In the genomic region with DNA sequence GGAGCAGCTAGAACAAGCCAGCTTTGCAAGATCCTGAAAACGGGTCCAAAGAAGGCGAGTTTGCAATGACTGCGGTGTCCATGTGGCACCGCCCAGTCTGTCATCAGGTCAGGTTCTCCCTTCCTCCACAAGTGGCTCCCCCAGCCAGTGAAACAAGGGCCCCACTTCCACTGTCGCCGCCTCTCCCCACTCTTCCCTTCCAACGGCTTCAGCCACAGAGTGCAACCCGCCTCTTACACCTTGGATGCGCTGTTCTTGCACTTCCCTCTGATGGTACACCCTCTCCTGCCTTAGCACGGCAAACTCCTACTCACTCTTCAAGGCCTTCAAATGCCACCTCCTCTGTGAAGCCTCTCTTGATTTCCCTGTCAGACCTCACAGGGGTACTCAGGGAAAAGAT, we compare ENCODE assay signal across 23 cellular contexts. TPM values are rescaled to one million over a fixed set of nuclear protein-coding genes. Genes with fewer than 3 reads are reported as not detected.
DNase-seq lines count a peak whose midpoint lies in the region; ATAC-seq, FAIRE-seq and TF ChIP-seq lines count a peak whose summit lies in the region.
"Had no signal": no experiment of that assay in that cellular context is flagged by ENCODE, and none has a peak within 500 bp of the region (broad histone marks: within the 10 kb centered on the region; RNA-seq: fewer than 3 reads in every experiment).

No MANE protein-coding gene starts in this region.

- peaks cover 11% of the 10 kb centered on the region for H3K9me3 Mint-ChIP-seq in glutamatergic neuron (ENCODE audit: unreplicated experiment)
- H3K9me3 Mint-ChIP-seq in CD8-positive, alpha-beta T cell: no peaks in the 10 kb centered on the region
- H3K9me3 Mint-ChIP-seq: activated T-cell treated with anti-CD3 and anti-CD28 coated beads, Interleukin-2, amount 50 U/mL, for 4 hours; mesothelial cell of epicardium; naive thymus-derived CD8-positive, alpha-beta T cell had no signal

- no peaks in the 10 kb centered on the region for H4K20me1 ChIP-seq in HepG2 (ENCODE audit: insufficient read depth, low read length)

- TF ChIP-seq CTCF in HepG2 (CRISPR knock-in tag; IDR thresholded peaks at IDR 0.05) (no peak), right lobe of liver (IDR thresholded peaks at IDR 0.05) (no peak), glutamatergic neuron (IDR thresholded peaks at IDR 0.05; ENCODE audit: partially characterized antibody, unreplicated experiment) (no peak)
- TF ChIP-seq CTCF in CD8-positive, alpha-beta T cell (IDR thresholded peaks at IDR 0.05): no peak

- intact Hi-C loops in HepG2 (cut with micrococcal nuclease; ENCODE audit: unreplicated experiment) (no loop called here), right lobe of liver (cut with DNase I) (no loop called here)
- intact Hi-C loops in CD8-positive, alpha-beta T cell (cut with DNase I, micrococcal nuclease): no loop called here

- no peak overlapping the region for H2AFZ ChIP-seq in HepG2 (ENCODE audit: low read length)

- peak overlapping the region; percentile 38 for H3K27ac Mint-ChIP-seq in glutamatergic neuron (ENCODE audit: unreplicated experiment)
- no peak overlapping the region for H3K27ac Mint-ChIP-seq in CD8-positive, alpha-beta T cell
- H3K27ac Mint-ChIP-seq: mesothelial cell of epicardium had no signal

- ATAC-seq in HepG2 (no peak), right lobe of liver (no peak)
- no peak for ATAC-seq in CD8-positive, alpha-beta T cell
- ATAC-seq: activated T-cell treated with anti-CD3 and anti-CD28 coated beads, Interleukin-2, amount 50 U/mL, for 4 hours; left ventricle myocardium superior; naive thymus-derived CD8-positive, alpha-beta T cell had no signal

- H3K4me2 ChIP-seq in HepG2 (ENCODE audit: low read depth, low read length): no peak overlapping the region

- CTCF ChIA-PET in HepG2 (lab: Yijun Ruan, JAX; ENCODE audit: low intra/inter-chr PET ratio, low total read pairs): no interaction called here
- CTCF ChIA-PET in CD8-positive, alpha-beta T cell (lab: Charles Lee): no interaction called here

- peaks cover 4 to 22% of the 10 kb centered on the region in 2 experiments; a peak in 4 of 5 replicates for H3K27me3 ChIP-seq in HepG2 (ENCODE audit: control insufficient read depth in 1 of 2, insufficient read depth in 2 of 2, low read length in 2 of 2)
- peaks cover 0 to 4% of the 10 kb centered on the region in 2 donors for H3K27me3 ChIP-seq in right lobe of liver
- H3K27me3 ChIP-seq in CD8-positive, alpha-beta T cell (ENCODE audit: insufficient read depth, low read length): peaks cover 8% of the 10 kb centered on the region

- H3K36me3 Mint-ChIP-seq in glutamatergic neuron (ENCODE audit: unreplicated experiment): peaks cover 6% of the 10 kb centered on the region
- H3K36me3 Mint-ChIP-seq in CD8-positive, alpha-beta T cell: peaks cover 3% of the 10 kb centered on the region
- H3K36me3 Mint-ChIP-seq: mesothelial cell of epicardium; naive thymus-derived CD8-positive, alpha-beta T cell had no signal

- no TSS peak for BruUV-seq in HepG2 (replicated peaks; lab: Mats Ljungman, UMichigan)

- TF ChIP-seq POLR2A in HepG2 (IDR thresholded peaks at IDR 0.05; ENCODE audit: insufficient read depth in 1 of 2, low read depth in 2 of 2, low read length in 2 of 2): no peak
- no peak for TF ChIP-seq POLR2A in right lobe of liver (IDR thresholded peaks at IDR 0.05)

- H3K79me2 ChIP-seq in HepG2 (ENCODE audit: insufficient read depth, low read length): no peaks in the 10 kb centered on the region

- H3K4me3 Mint-ChIP-seq in glutamatergic neuron (ENCODE audit: unreplicated experiment): peak overlapping the region; percentile 42
- H3K4me3 Mint-ChIP-seq in CD8-positive, alpha-beta T cell: no peak overlapping the region
- H3K4me3 Mint-ChIP-seq: activated T-cell treated with anti-CD3 and anti-CD28 coated beads, Interleukin-2, amount 50 U/mL, for 4 hours had no signal

- peaks cover 11% of the 10 kb centered on the region for H3K27me3 Mint-ChIP-seq in glutamatergic neuron (ENCODE audit: unreplicated experiment)
- H3K27me3 Mint-ChIP-seq in CD8-positive, alpha-beta T cell (ENCODE audit: low read depth): peaks cover 3% of the 10 kb centered on the region

- H3K4me3 ChIP-seq in HepG2 (replicated peaks in 1 of 3; ENCODE audit: insufficient read depth in 1 of 3, low read depth in 2 of 3, low read length in 3 of 3) (no peak overlapping the region), right lobe of liver (no peak overlapping the region)
- no peak overlapping the region for H3K4me3 ChIP-seq in CD8-positive, alpha-beta T cell (ENCODE audit: low read depth, low read length)
- H3K4me3 ChIP-seq: tibial artery had no signal

- H3K4me1 ChIP-seq in HepG2 (ENCODE audit: insufficient read depth, low read length) (peaks cover 27% of the 10 kb centered on the region), right lobe of liver (peaks cover 0 to 17% (median 3%) of the 10 kb centered on the region in 4 donors)
- peaks cover 20% of the 10 kb centered on the region for H3K4me1 ChIP-seq in CD8-positive, alpha-beta T cell (ENCODE audit: insufficient read depth, low read length)

- in situ Hi-C loops in HepG2 (cut with HindIII; ENCODE audit: extremely low pct_ligation_motif_present, low pct_unique_long_range_greater_than_20kb): no loop called here

- no peak overlapping the region for H3K9ac ChIP-seq in HepG2 (ENCODE audit: insufficient read depth, low read depth, low read length)

- FAIRE-seq in HepG2 (lab: Jason Lieb, UNC): no peak

- peaks cover 24% of the 10 kb centered on the region for H3K4me1 Mint-ChIP-seq in glutamatergic neuron (ENCODE audit: low read depth, unreplicated experiment)
- peaks cover 22% of the 10 kb centered on the region for H3K4me1 Mint-ChIP-seq in CD8-positive, alpha-beta T cell (ENCODE audit: low read depth)

- POLR2A ChIA-PET in HepG2 (lab: Yijun Ruan, JAX): no interaction called here
- POLR2A ChIA-PET in CD8-positive, alpha-beta T cell (lab: Charles Lee): no interaction called here

- no peak overlapping the region for H3K27ac ChIP-seq in HepG2 (ENCODE audit: extremely low read length, insufficient read depth, low read length)
- H3K27ac ChIP-seq in right lobe of liver: no peak overlapping the region
- no peak overlapping the region for H3K27ac ChIP-seq in CD8-positive, alpha-beta T cell (ENCODE audit: low read depth, low read length)
- H3K27ac ChIP-seq: tibial artery had no signal

- no peak for TF ChIP-seq RAD21 in HepG2 (CRISPR knock-in tag; IDR thresholded peaks at IDR 0.05)

- WGBS in HepG2 (ENCODE audit: low lambda C conversion rate): 66% methylated on average over 6 of the region's 10 CpGs
- WGBS in right lobe of liver (ENCODE audit: insufficient coverage, low coverage, low lambda C conversion rate, missing lambda C conversion rate): 86% methylated on average over 9 of the region's 10 CpGs

- no peaks in the 10 kb centered on the region; a peak in 1 of 5 replicates for H3K36me3 ChIP-seq in HepG2 (replicated peaks in 1 of 2; ENCODE audit: control insufficient read depth in 1 of 2, insufficient read depth in 2 of 2, low read length in 2 of 2)
- no peaks in the 10 kb centered on the region for H3K36me3 ChIP-seq in right lobe of liver
- H3K36me3 ChIP-seq in CD8-positive, alpha-beta T cell (ENCODE audit: insufficient read depth, low read length): no peaks in the 10 kb centered on the region
- H3K36me3 ChIP-seq: tibial artery had no signal

- DNase-seq in HepG2 (ENCODE audit: low spot score) (no peak), right lobe of liver (no peak), NOMO-1 treated with dmso at 0.1 percent for 144 hours (lab: John Stamatoyannopoulos, UW; ENCODE audit: unreplicated experiment) (peak; percentile 38), glutamatergic neuron (no peak), GF-D8 (lab: John Stamatoyannopoulos, UW) (no peak), NCI-H2227 treated with DMSO at 0.1 percent for 48 hours (lab: John Stamatoyannopoulos, UW) (no peak)
- no peak for DNase-seq in CD8-positive, alpha-beta T cell
- DNase-seq: activated CD4-positive, alpha-beta T cell treated with anti-CD3 and anti-CD28 coated beads for 4 hours; activated naive CD4-positive, alpha-beta T cell treated with Interleukin-2 at 50 U/mL for 16 hours; activated T-cell treated with anti-CD3 and anti-CD28 coated beads, Interleukin-2, amount 50 U/mL, for 4 hours; C1 segment of cervical spinal cord; Calu3; DND-41; IMR-90; left ventricle myocardium superior; NCI-H1105; NCI-H187 treated with DMSO at 0.1 percent for 48 hours; NCI-H526 treated with DMSO at 0.1 percent for 48 hours; RPMI8226; T-helper 2 cell had no signal

- H3K9me3 ChIP-seq in HepG2 (ENCODE audit: low read length) (no peaks in the 10 kb centered on the region), right lobe of liver (no peaks in the 10 kb centered on the region)
- H3K9me3 ChIP-seq in CD8-positive, alpha-beta T cell (ENCODE audit: low read length): no peaks in the 10 kb centered on the region
- H3K9me3 ChIP-seq: tibial artery had no signal

- TF ChIP-seq EP300 in HepG2 (IDR thresholded peaks at IDR 0.05; ENCODE audit: low read depth in 2 of 2, low read length in 2 of 2): no peak
- no peak for TF ChIP-seq EP300 in HepG2 (CRISPR knock-in tag; IDR thresholded peaks at IDR 0.05; ENCODE audit: borderline replicate concordance)

RNA-seq across cellular contexts. Expression of gene TCF20, which starts 10.8 kb away (rescaled TPM):
- total RNA-seq in HepG2 (2016; rRNA removed; fragmentation: Illumina TruSeq; extraction: Trizol) (23.7 and 25.7 TPM in 2 replicates), right lobe of liver (10 to 100 TPM; 15.4 to 20.5 (median 18.5) TPM), glutamatergic neuron (ENCODE audit: unreplicated experiment) (112 TPM)
- 1.5 TPM in 2 replicates for total RNA-seq in HepG2 (2016; cell fraction: cytosol; rRNA removed; fragmentation: Illumina TruSeq; extraction: Trizol; ENCODE audit: low read depth)
- total RNA-seq in HepG2 (2016; cell fraction: insoluble cytoplasmic fraction; rRNA removed; fragmentation: Illumina TruSeq; extraction: Trizol): 23.1 and 26.1 TPM in 2 replicates
- 7.4 and 8.3 TPM in 2 replicates for total RNA-seq in HepG2 (2016; cell fraction: membrane; rRNA removed; fragmentation: Illumina TruSeq; extraction: Trizol)
- 19.0 and 20.9 TPM in 2 replicates for total RNA-seq in HepG2 (2016; cell fraction: nucleus; rRNA removed; fragmentation: Illumina TruSeq; extraction: Trizol)
- 12.8 and 15.8 TPM in 2 replicates for polyA plus RNA-seq in HepG2 (2011; rRNA removed)
- polyA plus RNA-seq in HepG2 (2011; cell fraction: cytosol; rRNA removed): 12.1 and 14.1 TPM in 2 replicates
- 14.6 and 15.9 TPM in 2 replicates for polyA plus RNA-seq in HepG2 (2011; cell fraction: nucleus; rRNA removed)
- polyA plus RNA-seq in HepG2 (2012): 13.0 and 16.5 TPM in 2 replicates
- polyA plus RNA-seq in HepG2 (2016; cell fraction: cytosol; fragmentation: Illumina TruSeq; extraction: Trizol; ENCODE audit: low read depth): 0.41 and 0.70 TPM in 2 replicates
- 16.1 and 17.1 TPM in 2 replicates for polyA plus RNA-seq in HepG2 (2016; cell fraction: insoluble cytoplasmic fraction; fragmentation: Illumina TruSeq; extraction: Trizol; ENCODE audit: low read depth)
- polyA plus RNA-seq in HepG2 (2016; cell fraction: membrane; fragmentation: Illumina TruSeq; extraction: Trizol; ENCODE audit: low read depth): 2.3 and 2.6 TPM in 2 replicates
- polyA plus RNA-seq in HepG2 (2016; cell fraction: nucleus; fragmentation: Illumina TruSeq; extraction: Trizol; ENCODE audit: insufficient read depth, low read depth): 16.7 and 20.2 TPM in 2 replicates
- 35.6 and 52.5 TPM in 2 replicates for polyA minus RNA-seq in HepG2 (2011; rRNA and poly(A)+ RNA removed; ENCODE audit: low replicate concordance)
- polyA minus RNA-seq in HepG2 (2011; cell fraction: cytosol; rRNA and poly(A)+ RNA removed): 20.2 and 25.1 TPM in 2 replicates
- 24.6 and 30.6 TPM in 2 replicates for polyA minus RNA-seq in HepG2 (2011; cell fraction: nucleus; rRNA and poly(A)+ RNA removed)
- total RNA-seq in CD8-positive, alpha-beta T cell: 10 to 100 TPM; 50.7 to 60.6 TPM
